ENCODE assay signal across 2 cellular contexts in the genomic region with DNA sequence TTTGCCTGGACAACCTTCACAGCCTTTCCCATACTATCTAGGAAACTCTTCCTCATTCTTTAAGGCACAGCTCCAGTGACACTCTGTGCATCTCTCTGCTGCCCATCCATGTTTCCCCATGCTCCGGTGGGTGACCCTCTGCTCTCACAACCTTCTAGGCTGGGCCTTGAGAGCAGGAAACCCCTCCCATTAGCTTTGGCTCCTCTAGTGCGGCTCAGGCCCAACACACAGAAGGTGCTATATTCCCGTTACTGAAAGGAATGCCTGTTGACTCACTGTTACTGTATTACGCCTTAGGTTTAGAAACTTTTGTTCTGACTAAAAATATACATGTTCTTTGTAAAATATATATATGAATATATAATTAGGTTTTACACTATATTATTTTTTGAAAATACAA.
A peak's percentile ranks its signal among the peaks of the same experiment; 100 is the strongest.
TF ChIP-seq lines count a peak whose summit lies in the region.

No MANE protein-coding gene starts in this region.

TF ChIP-seq in HepG2, 621 proteins besides CTCF, POLR2A, EP300 and RAD21:
- TF ChIP-seq RAD51 (IDR thresholded peaks at IDR 0.05; ENCODE audit: borderline replicate concordance) (no peak), ZFX (CRISPR knock-in tag; IDR thresholded peaks at IDR 0.05; ENCODE audit: low read depth) (peak; percentile 15; the same call in 1 of the 2 replicates)

TF ChIP-seq in H1, 55 proteins besides CTCF, POLR2A, EP300 and RAD21:
- TF ChIP-seq CHD1 (IDR thresholded peaks at IDR 0.05; ENCODE audit: low read depth, low read length) (no peak), KDM1A (IDR thresholded peaks at IDR 0.05; ENCODE audit: borderline replicate concordance, low read length) (no peak), YY1 (IDR thresholded peaks at IDR 0.05; ENCODE audit: low read depth, low read length) (no peak), MAFK (IDR thresholded peaks at IDR 0.05; ENCODE audit: low read depth, low read length) (no peak), KDM4A (IDR thresholded peaks at IDR 0.05; ENCODE audit: low read depth, low read length, severe bottlenecking) (no peak), RBBP5 (IDR thresholded peaks at IDR 0.05; ENCODE audit: borderline replicate concordance, low read depth, low read length) (no peak), RXRA (IDR thresholded peaks at IDR 0.05; ENCODE audit: insufficient read depth, low read depth, low read length) (no peak), SAP30 (IDR thresholded peaks at IDR 0.05; ENCODE audit: insufficient read depth, insufficient replicate concordance, low read length) (no peak), EZH2 (IDR thresholded peaks at IDR 0.05; ENCODE audit: low read depth, low read length, severe bottlenecking) (no peak), JUN (IDR thresholded peaks at IDR 0.05; ENCODE audit: low read depth, low read length) (no peak), SIN3A (conservative IDR thresholded peaks at IDR 0.05 in 1 of 2, IDR thresholded peaks at IDR 0.05 in 1 of 2; ENCODE audit: low read depth in 1 of 2, low read length in 2 of 2) (no peak), TAF7 (optimal IDR thresholded peaks at IDR 0.05; ENCODE audit: borderline replicate concordance, low read depth, low read length) (no peak), CTBP2 (IDR thresholded peaks at IDR 0.05; ENCODE audit: borderline replicate concordance, insufficient read depth, insufficient read length, low read length) (no peak), NRF1 (IDR thresholded peaks at IDR 0.05; ENCODE audit: low read depth, low read length) (no peak)
- TF ChIP-seq, protein P1, sequence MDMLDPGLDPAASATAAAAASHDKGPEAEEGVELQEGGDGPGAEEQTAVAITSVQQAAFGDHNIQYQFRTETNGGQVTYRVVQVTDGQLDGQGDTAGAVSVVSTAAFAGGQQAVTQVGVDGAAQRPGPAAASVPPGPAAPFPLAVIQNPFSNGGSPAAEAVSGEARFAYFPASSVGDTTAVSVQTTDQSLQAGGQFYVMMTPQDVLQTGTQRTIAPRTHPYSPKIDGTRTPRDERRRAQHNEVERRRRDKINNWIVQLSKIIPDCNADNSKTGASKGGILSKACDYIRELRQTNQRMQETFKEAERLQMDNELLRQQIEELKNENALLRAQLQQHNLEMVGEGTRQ (IDR thresholded peaks at IDR 0.05; ENCODE audit: low read length), result no peak
- TF ChIP-seq, protein P2, sequence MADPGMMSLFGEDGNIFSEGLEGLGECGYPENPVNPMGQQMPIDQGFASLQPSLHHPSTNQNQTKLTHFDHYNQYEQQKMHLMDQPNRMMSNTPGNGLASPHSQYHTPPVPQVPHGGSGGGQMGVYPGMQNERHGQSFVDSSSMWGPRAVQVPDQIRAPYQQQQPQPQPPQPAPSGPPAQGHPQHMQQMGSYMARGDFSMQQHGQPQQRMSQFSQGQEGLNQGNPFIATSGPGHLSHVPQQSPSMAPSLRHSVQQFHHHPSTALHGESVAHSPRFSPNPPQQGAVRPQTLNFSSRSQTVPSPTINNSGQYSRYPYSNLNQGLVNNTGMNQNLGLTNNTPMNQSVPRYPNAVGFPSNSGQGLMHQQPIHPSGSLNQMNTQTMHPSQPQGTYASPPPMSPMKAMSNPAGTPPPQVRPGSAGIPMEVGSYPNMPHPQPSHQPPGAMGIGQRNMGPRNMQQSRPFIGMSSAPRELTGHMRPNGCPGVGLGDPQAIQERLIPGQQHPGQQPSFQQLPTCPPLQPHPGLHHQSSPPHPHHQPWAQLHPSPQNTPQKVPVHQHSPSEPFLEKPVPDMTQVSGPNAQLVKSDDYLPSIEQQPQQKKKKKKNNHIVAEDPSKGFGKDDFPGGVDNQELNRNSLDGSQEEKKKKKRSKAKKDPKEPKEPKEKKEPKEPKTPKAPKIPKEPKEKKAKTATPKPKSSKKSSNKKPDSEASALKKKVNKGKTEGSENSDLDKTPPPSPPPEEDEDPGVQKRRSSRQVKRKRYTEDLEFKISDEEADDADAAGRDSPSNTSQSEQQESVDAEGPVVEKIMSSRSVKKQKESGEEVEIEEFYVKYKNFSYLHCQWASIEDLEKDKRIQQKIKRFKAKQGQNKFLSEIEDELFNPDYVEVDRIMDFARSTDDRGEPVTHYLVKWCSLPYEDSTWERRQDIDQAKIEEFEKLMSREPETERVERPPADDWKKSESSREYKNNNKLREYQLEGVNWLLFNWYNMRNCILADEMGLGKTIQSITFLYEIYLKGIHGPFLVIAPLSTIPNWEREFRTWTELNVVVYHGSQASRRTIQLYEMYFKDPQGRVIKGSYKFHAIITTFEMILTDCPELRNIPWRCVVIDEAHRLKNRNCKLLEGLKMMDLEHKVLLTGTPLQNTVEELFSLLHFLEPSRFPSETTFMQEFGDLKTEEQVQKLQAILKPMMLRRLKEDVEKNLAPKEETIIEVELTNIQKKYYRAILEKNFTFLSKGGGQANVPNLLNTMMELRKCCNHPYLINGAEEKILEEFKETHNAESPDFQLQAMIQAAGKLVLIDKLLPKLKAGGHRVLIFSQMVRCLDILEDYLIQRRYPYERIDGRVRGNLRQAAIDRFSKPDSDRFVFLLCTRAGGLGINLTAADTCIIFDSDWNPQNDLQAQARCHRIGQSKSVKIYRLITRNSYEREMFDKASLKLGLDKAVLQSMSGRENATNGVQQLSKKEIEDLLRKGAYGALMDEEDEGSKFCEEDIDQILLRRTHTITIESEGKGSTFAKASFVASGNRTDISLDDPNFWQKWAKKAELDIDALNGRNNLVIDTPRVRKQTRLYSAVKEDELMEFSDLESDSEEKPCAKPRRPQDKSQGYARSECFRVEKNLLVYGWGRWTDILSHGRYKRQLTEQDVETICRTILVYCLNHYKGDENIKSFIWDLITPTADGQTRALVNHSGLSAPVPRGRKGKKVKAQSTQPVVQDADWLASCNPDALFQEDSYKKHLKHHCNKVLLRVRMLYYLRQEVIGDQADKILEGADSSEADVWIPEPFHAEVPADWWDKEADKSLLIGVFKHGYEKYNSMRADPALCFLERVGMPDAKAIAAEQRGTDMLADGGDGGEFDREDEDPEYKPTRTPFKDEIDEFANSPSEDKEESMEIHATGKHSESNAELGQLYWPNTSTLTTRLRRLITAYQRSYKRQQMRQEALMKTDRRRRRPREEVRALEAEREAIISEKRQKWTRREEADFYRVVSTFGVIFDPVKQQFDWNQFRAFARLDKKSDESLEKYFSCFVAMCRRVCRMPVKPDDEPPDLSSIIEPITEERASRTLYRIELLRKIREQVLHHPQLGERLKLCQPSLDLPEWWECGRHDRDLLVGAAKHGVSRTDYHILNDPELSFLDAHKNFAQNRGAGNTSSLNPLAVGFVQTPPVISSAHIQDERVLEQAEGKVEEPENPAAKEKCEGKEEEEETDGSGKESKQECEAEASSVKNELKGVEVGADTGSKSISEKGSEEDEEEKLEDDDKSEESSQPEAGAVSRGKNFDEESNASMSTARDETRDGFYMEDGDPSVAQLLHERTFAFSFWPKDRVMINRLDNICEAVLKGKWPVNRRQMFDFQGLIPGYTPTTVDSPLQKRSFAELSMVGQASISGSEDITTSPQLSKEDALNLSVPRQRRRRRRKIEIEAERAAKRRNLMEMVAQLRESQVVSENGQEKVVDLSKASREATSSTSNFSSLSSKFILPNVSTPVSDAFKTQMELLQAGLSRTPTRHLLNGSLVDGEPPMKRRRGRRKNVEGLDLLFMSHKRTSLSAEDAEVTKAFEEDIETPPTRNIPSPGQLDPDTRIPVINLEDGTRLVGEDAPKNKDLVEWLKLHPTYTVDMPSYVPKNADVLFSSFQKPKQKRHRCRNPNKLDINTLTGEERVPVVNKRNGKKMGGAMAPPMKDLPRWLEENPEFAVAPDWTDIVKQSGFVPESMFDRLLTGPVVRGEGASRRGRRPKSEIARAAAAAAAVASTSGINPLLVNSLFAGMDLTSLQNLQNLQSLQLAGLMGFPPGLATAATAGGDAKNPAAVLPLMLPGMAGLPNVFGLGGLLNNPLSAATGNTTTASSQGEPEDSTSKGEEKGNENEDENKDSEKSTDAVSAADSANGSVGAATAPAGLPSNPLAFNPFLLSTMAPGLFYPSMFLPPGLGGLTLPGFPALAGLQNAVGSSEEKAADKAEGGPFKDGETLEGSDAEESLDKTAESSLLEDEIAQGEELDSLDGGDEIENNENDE (IDR thresholded peaks at IDR 0.05; ENCODE audit: insufficient replicate concordance, low read length), result no peak
- TF ChIP-seq, protein P3, sequence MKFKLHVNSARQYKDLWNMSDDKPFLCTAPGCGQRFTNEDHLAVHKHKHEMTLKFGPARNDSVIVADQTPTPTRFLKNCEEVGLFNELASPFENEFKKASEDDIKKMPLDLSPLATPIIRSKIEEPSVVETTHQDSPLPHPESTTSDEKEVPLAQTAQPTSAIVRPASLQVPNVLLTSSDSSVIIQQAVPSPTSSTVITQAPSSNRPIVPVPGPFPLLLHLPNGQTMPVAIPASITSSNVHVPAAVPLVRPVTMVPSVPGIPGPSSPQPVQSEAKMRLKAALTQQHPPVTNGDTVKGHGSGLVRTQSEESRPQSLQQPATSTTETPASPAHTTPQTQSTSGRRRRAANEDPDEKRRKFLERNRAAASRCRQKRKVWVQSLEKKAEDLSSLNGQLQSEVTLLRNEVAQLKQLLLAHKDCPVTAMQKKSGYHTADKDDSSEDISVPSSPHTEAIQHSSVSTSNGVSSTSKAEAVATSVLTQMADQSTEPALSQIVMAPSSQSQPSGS (IDR thresholded peaks at IDR 0.05; ENCODE audit: low read length), result no peak
- TF ChIP-seq, protein P4, sequence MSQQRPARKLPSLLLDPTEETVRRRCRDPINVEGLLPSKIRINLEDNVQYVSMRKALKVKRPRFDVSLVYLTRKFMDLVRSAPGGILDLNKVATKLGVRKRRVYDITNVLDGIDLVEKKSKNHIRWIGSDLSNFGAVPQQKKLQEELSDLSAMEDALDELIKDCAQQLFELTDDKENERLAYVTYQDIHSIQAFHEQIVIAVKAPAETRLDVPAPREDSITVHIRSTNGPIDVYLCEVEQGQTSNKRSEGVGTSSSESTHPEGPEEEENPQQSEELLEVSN (IDR thresholded peaks at IDR 0.05), result no peak
